ENCODE assay signal across 1 cellular context in genomic region chr7:6614941-6615737, GRCh38.
TF ChIP-seq lines count a peak whose summit lies in the region.

TSS of gene ZNF853 (plus strand) at chr7:6615610. CDS start at chr7:6616175, 565 bp downstream.

TF ChIP-seq in HepG2, 621 proteins besides CTCF, POLR2A, EP300 and RAD21 (continued from another document and continues in another):
- TF ChIP-seq ZNF451 (CRISPR knock-in tag; IDR thresholded peaks at IDR 0.05) = no peak
- 0 out of 2 replicates have a peak, but pooled peaks have one; percentile 48 for TF ChIP-seq ZNF788 (CRISPR knock-in tag; IDR thresholded peaks at IDR 0.05; ENCODE audit: borderline replicate concordance)
- no peak for TF ChIP-seq MIER2 (CRISPR knock-in tag; IDR thresholded peaks at IDR 0.05)
- TF ChIP-seq TSC22D2 (CRISPR knock-in tag; IDR thresholded peaks at IDR 0.05; ENCODE audit: borderline replicate concordance) = no peak
- TF ChIP-seq GATAD1 (CRISPR knock-in tag; IDR thresholded peaks at IDR 0.05) = 0 out of 2 replicates have a peak, but pooled peaks have one; percentile 14
- TF ChIP-seq PHF20 (CRISPR knock-in tag; IDR thresholded peaks at IDR 0.05) = peak; percentile 45; the same call in 1 of the 2 replicates
- no peak for TF ChIP-seq GMEB1 (CRISPR knock-in tag; IDR thresholded peaks at IDR 0.05; ENCODE audit: borderline replicate concordance)
- TF ChIP-seq ZNF484 (CRISPR knock-in tag; IDR thresholded peaks at IDR 0.05; ENCODE audit: borderline replicate concordance, low read depth) = no peak
- TF ChIP-seq ZNF441 (CRISPR knock-in tag; IDR thresholded peaks at IDR 0.05; ENCODE audit: borderline replicate concordance) = no peak
- TF ChIP-seq ZNF296 (CRISPR knock-in tag; conservative IDR thresholded peaks at IDR 0.05) = no peak
- TF ChIP-seq ZNF839 (CRISPR knock-in tag; IDR thresholded peaks at IDR 0.05; ENCODE audit: borderline replicate concordance) = no peak
- TF ChIP-seq ZNF687 (CRISPR knock-in tag; IDR thresholded peaks at IDR 0.05) = peak; percentile 66
- TF ChIP-seq IKZF5 (CRISPR knock-in tag; IDR thresholded peaks at IDR 0.05) = 0 out of 2 replicates have a peak, but pooled peaks have one; percentile 23
- TF ChIP-seq ZBTB25 (CRISPR knock-in tag; IDR thresholded peaks at IDR 0.05) = peak; percentile 53; the same call in 1 of the 2 replicates
- TF ChIP-seq PBX2 (CRISPR knock-in tag; IDR thresholded peaks at IDR 0.05) = no peak
- 0 out of 2 replicates have a peak, but pooled peaks have one; percentile 16 for TF ChIP-seq SAFB2 (CRISPR knock-in tag; IDR thresholded peaks at IDR 0.05; ENCODE audit: borderline replicate concordance, low read depth)
- TF ChIP-seq MAX (IDR thresholded peaks at IDR 0.05) = peak; percentile 50; the same call in 1 of the 2 replicates
- peak in 1 of 2 experiments; percentile 58; a peak in 1 of 4 replicates for TF ChIP-seq HMGXB4 (CRISPR knock-in tag; IDR thresholded peaks at IDR 0.05; ENCODE audit: borderline replicate concordance in 1 of 2, low read depth in 1 of 2)
- 0 out of 2 replicates have a peak, but pooled peaks have one; percentile 68 for TF ChIP-seq LBX2 (CRISPR knock-in tag; IDR thresholded peaks at IDR 0.05; ENCODE audit: borderline replicate concordance)
- TF ChIP-seq ZFP41 (CRISPR knock-in tag; IDR thresholded peaks at IDR 0.05; ENCODE audit: borderline replicate concordance) = no peak
- TF ChIP-seq SSRP1 (CRISPR knock-in tag; IDR thresholded peaks at IDR 0.05) = no peak
- peak; percentile 17 for TF ChIP-seq AGO2 (optimal IDR thresholded peaks at IDR 0.05; ENCODE audit: low read depth, low read length)
- no peak for TF ChIP-seq RBAK (CRISPR knock-in tag; IDR thresholded peaks at IDR 0.05)
- no peak for TF ChIP-seq USF2 (IDR thresholded peaks at IDR 0.05; ENCODE audit: low read depth, low read length)
- TF ChIP-seq USF2 (CRISPR knock-in tag; IDR thresholded peaks at IDR 0.05; ENCODE audit: borderline replicate concordance) = no peak
- no peak for TF ChIP-seq E2F2 (CRISPR knock-in tag; IDR thresholded peaks at IDR 0.05; ENCODE audit: borderline replicate concordance)
- no peak for TF ChIP-seq NBN (conservative IDR thresholded peaks at IDR 0.05)
